12 cellular contexts compared by ENCODE assay signal in the genomic region with DNA sequence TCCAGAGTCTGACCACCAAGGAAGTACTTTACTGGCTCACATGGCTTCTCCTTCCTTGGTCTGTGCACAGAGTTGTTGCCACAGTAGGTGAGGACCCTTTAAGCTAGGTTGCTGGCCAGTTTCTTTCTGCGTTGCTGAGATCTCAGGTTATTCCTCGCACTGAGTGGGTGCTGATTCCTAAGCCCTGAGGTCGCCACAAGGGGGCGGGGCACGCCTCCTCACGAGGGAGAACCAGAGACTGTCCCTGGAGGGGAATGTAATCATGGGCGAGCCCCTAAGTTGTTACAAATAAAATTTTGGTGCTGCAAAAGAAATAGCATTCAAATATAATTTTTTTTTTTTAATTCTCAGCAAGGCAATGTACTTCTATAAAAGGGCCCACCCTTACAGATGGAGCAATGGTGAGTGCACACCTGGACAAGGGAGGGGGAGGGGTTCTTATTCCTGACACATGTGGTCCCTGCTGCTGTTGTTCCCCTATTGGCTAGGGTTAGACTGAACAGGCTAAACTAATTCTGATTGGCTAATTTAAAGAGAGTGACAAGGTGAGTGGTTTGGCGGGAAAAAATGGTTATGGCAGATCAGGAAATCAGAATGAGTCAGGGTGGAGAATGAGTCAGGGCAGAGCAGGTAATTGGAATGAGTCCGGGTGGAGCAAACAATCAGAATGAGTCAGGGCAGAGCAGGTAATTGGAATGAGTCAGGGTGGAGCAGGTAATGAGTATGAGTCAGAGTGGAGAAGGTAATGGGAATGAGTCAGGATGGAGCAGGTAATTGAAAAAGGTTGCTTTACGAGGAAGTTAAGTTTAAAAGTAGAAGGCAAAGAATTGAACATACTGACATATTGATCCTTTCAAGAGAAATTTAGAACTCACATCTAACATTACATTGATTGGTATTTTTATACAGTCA.
DNase-seq lines count a peak whose midpoint lies in the region; ATAC-seq and TF ChIP-seq lines count a peak whose summit lies in the region.
"Had no signal": no experiment of that assay in that cellular context is flagged by ENCODE, and none has a peak within 500 bp of the region (broad histone marks: within the 10 kb centered on the region; RNA-seq: fewer than 3 reads in every experiment).

No MANE protein-coding gene starts in this region.

- intact Hi-C loops in OCI-LY7 (cut with micrococcal nuclease; ENCODE audit: unreplicated experiment) (loop anchor here (10.0 kb wide), 1 partner anchor 92 kb away; no protein-coding TSS in a partner anchor), colonic mucosa (cut with DNase I) (no loop called here), ovary (cut with DNase I) (no loop called here)

- H3K27ac ChIP-seq in OCI-LY7 (ENCODE audit: low read depth, low read length, poor library complexity, severe bottlenecking) (no peak overlapping the region), colonic mucosa (peak overlapping the region; percentile 16), ovary (no peak overlapping the region)

- H3K4me2 ChIP-seq in OCI-LY7 (ENCODE audit: low read length), result no peak overlapping the region

- H3K36me3 ChIP-seq in OCI-LY7 (ENCODE audit: insufficient read depth, low read length) (no peaks in the 10 kb centered on the region), colonic mucosa (no peaks in the 10 kb centered on the region), ovary (no peaks in the 10 kb centered on the region)

- ATAC-seq in GM18520 (IDR thresholded peaks at IDR 0.05; ENCODE audit: unreplicated experiment), result no peak
- ATAC-seq: naive thymus-derived CD8-positive, alpha-beta T cell had no signal

- no peak overlapping the region for H3K9ac ChIP-seq in colonic mucosa (ENCODE audit: low read depth in 2 of 2, low read length in 2 of 2)

- TF ChIP-seq POLR2A in ovary (IDR thresholded peaks at IDR 0.05), result no peak

- H3K4me1 ChIP-seq in OCI-LY7 (ENCODE audit: insufficient read depth, low read length, poor library complexity, severe bottlenecking) (no peaks in the 10 kb centered on the region), colonic mucosa (no peaks in the 10 kb centered on the region), ovary (ENCODE audit: insufficient read depth) (no peaks in the 10 kb centered on the region)

- no peaks in the 10 kb centered on the region for H3K79me2 ChIP-seq in OCI-LY7 (ENCODE audit: insufficient read depth, low read depth, low read length)

- CTCF ChIA-PET in OCI-LY7 (lab: Charles Lee; ENCODE audit: unreplicated experiment), result no interaction called here

- H3K9me3 ChIP-seq in OCI-LY7 (ENCODE audit: low read length) (no peaks in the 10 kb centered on the region), colonic mucosa (no peaks in the 10 kb centered on the region), ovary (no peaks in the 10 kb centered on the region)

- no peaks in the 10 kb centered on the region for H3K9me2 ChIP-seq in OCI-LY7 (ENCODE audit: insufficient read depth, low read length)

- H2AFZ ChIP-seq in OCI-LY7 (ENCODE audit: low read length), result no peak overlapping the region

- 65 to 70% (median 67%) methylated on average over 10 of the region's 10 CpGs for WGBS in ovary, 3 donors

- no peak for TF ChIP-seq EP300 in ovary (IDR thresholded peaks at IDR 0.05)

- POLR2A ChIA-PET in OCI-LY7 (lab: Charles Lee), result no interaction called here

- no peaks in the 10 kb centered on the region for H3K27me3 ChIP-seq in colonic mucosa
- H3K27me3 ChIP-seq in ovary, result no peaks in the 10 kb centered on the region

- TF ChIP-seq CTCF in OCI-LY7 (conservative IDR thresholded peaks at IDR 0.05; ENCODE audit: low read length) (peak; percentile 46), colonic mucosa (IDR thresholded peaks at IDR 0.05) (no peak), ovary (IDR thresholded peaks at IDR 0.05) (no peak)

- no peaks in the 10 kb centered on the region for H4K20me1 ChIP-seq in OCI-LY7 (ENCODE audit: insufficient read depth, low read length)

- DNase-seq in activated CD8-positive, alpha-beta memory T cell treated with anti-CD3 and anti-CD28 coated beads, Interleukin-2, amount 50 U/mL, for 24 hours (ENCODE audit: extremely low read depth), result peak; percentile 8
- DNase-seq in activated CD8-positive, alpha-beta memory T cell treated with anti-CD3 and anti-CD28 coated beads for 24 hours, result no peak
- peak; percentile 33 for DNase-seq in OCI-LY7 (ENCODE audit: low spot score)
- peak; percentile 42 for DNase-seq in colonic mucosa
- peak in 2 of 3 donors; percentile 20 to 32 for DNase-seq in stimulated activated CD4-positive, alpha-beta T cell treated with anti-CD3 and anti-CD28 coated beads, TNF-alpha, amount 100 ng/mL, for 48 hours (ENCODE audit: low read depth in 3 of 3)
- no peak for DNase-seq in NCI-H2196 (lab: John Stamatoyannopoulos, UW; ENCODE audit: unreplicated experiment)
- DNase-seq in ovary, result no peak
- DNase-seq: activated CD4-positive, CD25-positive, alpha-beta regulatory T cell treated with anti-CD3 and anti-CD28 coated beads, Interleukin-2, amount 50 U/mL, for 72 hours; H7; naive thymus-derived CD8-positive, alpha-beta T cell; NCI-H524 treated with DMSO at 0.1 percent for 48 hours had no signal

- no TSS peak for BruUV-seq in OCI-LY7 (replicated peaks; lab: Mats Ljungman, UMichigan)

- H3K4me3 ChIP-seq in OCI-LY7 (ENCODE audit: low read depth, low read length, poor library complexity, severe bottlenecking), result no peak overlapping the region
- no peak overlapping the region for H3K4me3 ChIP-seq in colonic mucosa
- H3K4me3 ChIP-seq in ovary, result no peak overlapping the region

Comparison
In these comparisons a context has a peak if more than half of its experiments do, and no peak if none do; other contexts are left out.
1. DNase-seq: peak in activated CD8-positive, alpha-beta memory T cell treated with anti-CD3 and anti-CD28 coated beads, Interleukin-2, amount 50 U/mL, for 24 hours (single experiment), OCI-LY7 (single experiment), colonic mucosa (single experiment) and stimulated activated CD4-positive, alpha-beta T cell treated with anti-CD3 and anti-CD28 coated beads, TNF-alpha, amount 100 ng/mL, for 48 hours (2 of 3); none in activated CD8-positive, alpha-beta memory T cell treated with anti-CD3 and anti-CD28 coated beads for 24 hours (single experiment), NCI-H2196 (single experiment) and ovary (0 of 5).